ENCODE assay signal across 11 cellular contexts in genomic region chr3:89287902-89288520, GRCh38.
"Had no signal": no experiment of that assay in that cellular context is flagged by ENCODE, and none has a peak within 500 bp of the region (broad histone marks: within the 10 kb centered on the region; RNA-seq: fewer than 3 reads in every experiment).

No MANE protein-coding gene starts in this region.

- FAIRE-seq: H1, H54 had no signal

- H3K4me2 ChIP-seq: GM23338 had no signal

- H3K9ac ChIP-seq: GM23248 had no signal

- H3K9me3 ChIP-seq: HAP-1 had no signal

- H3K27ac ChIP-seq: GM23248 had no signal

- ATAC-seq: GM23338, HCT116 had no signal

- DNase-seq: GM23248, GOT3, H7, H9, HCEC 1CT, HFFc6 had no signal

- H3K4me3 ChIP-seq: GM23248, GM23338, HAP-1 had no signal

- H2AFZ ChIP-seq: GM23248, GM23338 had no signal

- H3K4me3 Mint-ChIP-seq: GM23338, H9, HFFc6 had no signal

- H3K36me3 ChIP-seq: HAP-1 had no signal

- H3K9me3 Mint-ChIP-seq: HFFc6 had no signal

- H3K4me1 ChIP-seq: HAP-1 had no signal

- H3K27ac Mint-ChIP-seq: GM23338, H9, HFFc6 had no signal
